24 cellular contexts compared by ENCODE assay signal in the genomic region with DNA sequence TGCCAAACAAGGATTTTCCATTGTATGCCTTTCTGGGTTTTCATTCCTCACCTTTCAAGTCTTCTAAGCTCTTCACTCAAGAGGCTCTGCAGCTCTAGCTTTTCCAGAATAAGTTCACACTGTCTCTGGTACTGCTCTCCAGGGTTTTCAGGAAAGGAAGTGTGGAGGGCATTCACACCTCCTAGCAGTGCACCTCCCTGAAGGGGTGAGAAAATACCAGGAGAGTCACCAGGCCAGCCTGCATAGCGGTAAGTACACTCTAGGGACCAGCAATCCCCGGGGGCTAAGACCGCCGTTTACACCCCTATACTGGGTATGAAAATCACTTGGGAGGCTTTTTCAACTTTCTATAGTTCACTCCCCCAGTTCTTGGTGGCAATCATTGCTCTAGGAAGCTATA.
DNase-seq lines count a peak whose midpoint lies in the region; ATAC-seq, FAIRE-seq and TF ChIP-seq lines count a peak whose summit lies in the region.
"Had no signal": no experiment of that assay in that cellular context is flagged by ENCODE, and none has a peak within 500 bp of the region (broad histone marks: within the 10 kb centered on the region; RNA-seq: fewer than 3 reads in every experiment).

No MANE protein-coding gene starts in this region.

- no peak for TF ChIP-seq RAD21 in K562 (CRISPR knock-in tag; conservative IDR thresholded peaks at IDR 0.05 in 1 of 2, IDR thresholded peaks at IDR 0.05 in 1 of 2)

- H3K4me3 ChIP-seq in Karpas-422 (ENCODE audit: low read length) (no peak overlapping the region), K562 (no peak overlapping the region), mesendoderm (ENCODE audit: low read length) (no peak overlapping the region)
- H3K4me3 ChIP-seq: BLaER1 had no signal

- WGBS in K562 (ENCODE audit: insufficient coverage, low coverage, missing lambda C conversion rate) = 91% methylated on average over 4 of the region's 4 CpGs
- no CpG with 5 or more reads among the region's 4 CpGs for WGBS in mesendoderm (ENCODE audit: extremely low coverage, insufficient coverage, low lambda C conversion rate)

- H2AFZ ChIP-seq in Karpas-422 (ENCODE audit: low read length) (no peak overlapping the region), K562 (ENCODE audit: low read depth, low read length) (no peak overlapping the region)

- no peak overlapping the region for H2AK5ac ChIP-seq in mesendoderm (ENCODE audit: low read length)

- TF ChIP-seq POLR2A in K562 (conservative IDR thresholded peaks at IDR 0.05) = no peak

- peaks cover 38% of the 10 kb centered on the region for H3K4me1 ChIP-seq in Karpas-422 (ENCODE audit: low read length)
- H3K4me1 ChIP-seq in K562 (replicated peaks in 1 of 2; ENCODE audit: control insufficient read depth in 2 of 2, insufficient read depth in 2 of 2, low read length in 2 of 2) = peaks cover 0 to 8% of the 10 kb centered on the region in 2 experiments; a peak in 2 of 5 replicates
- H3K4me1 ChIP-seq in mesendoderm (ENCODE audit: control insufficient read depth, low read depth, low read length) = peaks cover 5% of the 10 kb centered on the region
- H3K4me1 ChIP-seq: BE2C, BLaER1 had no signal

- no peak overlapping the region for H2BK15ac ChIP-seq in mesendoderm (replicated peaks; ENCODE audit: low read depth)

- H3K56ac ChIP-seq in mesendoderm (ENCODE audit: low read length) = no peak overlapping the region

- H3K79me2 ChIP-seq in Karpas-422 (ENCODE audit: low read length) = peaks cover 4% of the 10 kb centered on the region; the same call in 1 of the 2 replicates
- H3K79me2 ChIP-seq in K562 (ENCODE audit: control insufficient read depth, insufficient read depth, low read length) = no peaks in the 10 kb centered on the region
- no peaks in the 10 kb centered on the region for H3K79me2 ChIP-seq in mesendoderm (ENCODE audit: control insufficient read depth, insufficient read depth, low read length)

- no TSS peak for BruUV-seq in K562 (replicated peaks; lab: Mats Ljungman, UMichigan)

- CTCF ChIA-PET in K562 (lab: Yijun Ruan, JAX; ENCODE audit: low intra/inter-chr PET ratio) = no interaction called here

- intact Hi-C loops in K562 (cut with micrococcal nuclease) = no loop called here

- DNase-seq in Karpas-422 (peak; percentile 51), K562 (ENCODE audit: extremely low read depth in 1 of 4, low spot score in 3 of 4) (no peak), mesendoderm (peak; percentile 82), GM10266 (ENCODE audit: extremely low spot score) (no peak)
- DNase-seq in NK-92 treated with Interleukin-12 subunit alpha and Interleukin-12 subunit beta, amount 100 ng/mL, for 24 hours (lab: John Stamatoyannopoulos, UW) = no peak
- DNase-seq: 8988T; ACHN; BE2C; C1 segment of cervical spinal cord; CD4-positive, alpha-beta memory T cell; CD4-positive, CD25-positive, alpha-beta regulatory T cell; CD8-positive, alpha-beta memory T cell; COR-L47; DMS 273 treated with DMSO at 0.1 percent for 48 hours; DMS153; DMS53; DMS79; DND-41; EL; GDM1 had no signal

- no peak for TF ChIP-seq EP300 in K562 (IDR thresholded peaks at IDR 0.05; ENCODE audit: low read length)

- no peaks in the 10 kb centered on the region for H4K20me1 ChIP-seq in Karpas-422 (ENCODE audit: insufficient read depth, low read depth, low read length)
- H4K20me1 ChIP-seq in K562 (replicated peaks; ENCODE audit: control insufficient read depth, insufficient read depth, low read length) = no peaks in the 10 kb centered on the region
- H4K20me1 ChIP-seq: BLaER1 had no signal

- FAIRE-seq in K562 (lab: Jason Lieb, UNC) = no peak
- FAIRE-seq: A204.1, GM19239 had no signal

- no peaks in the 10 kb centered on the region for H3K79me1 ChIP-seq in mesendoderm (ENCODE audit: low read length)

- H3K9me3 ChIP-seq in Karpas-422 (ENCODE audit: low read length) (no peaks in the 10 kb centered on the region), K562 (replicated peaks; ENCODE audit: control insufficient read depth, insufficient read depth, low read depth, low read length) (no peaks in the 10 kb centered on the region)
- H3K9me3 ChIP-seq: BE2C had no signal

- no peaks in the 10 kb centered on the region for H3K9me1 ChIP-seq in K562 (ENCODE audit: control insufficient read depth, insufficient read depth, low read length)

- H3K4ac ChIP-seq in mesendoderm (ENCODE audit: low read depth, low read length) = no peak overlapping the region

- no peak overlapping the region for H3K23ac ChIP-seq in mesendoderm (ENCODE audit: low read length)

- POLR2A ChIA-PET in K562 (lab: Yijun Ruan, JAX) = interaction anchor here (1.6 kb wide), 1 partner anchor 9 kb away, joined by 6 read pairs; no protein-coding TSS in a partner anchor

- H3K27ac ChIP-seq in Karpas-422 (ENCODE audit: low read length) (no peak overlapping the region), K562 (ENCODE audit: extremely low read depth, low read depth, low read length) (no peak overlapping the region; the same call in 2 of the 3 replicates), mesendoderm (ENCODE audit: low read depth, low read length) (no peak overlapping the region)
- H3K27ac ChIP-seq: BLaER1 had no signal

- H3K9me2 ChIP-seq in Karpas-422 (replicated peaks; ENCODE audit: insufficient read depth, low read length) = no peaks in the 10 kb centered on the region

- ATAC-seq in K562 = peak; percentile 68
- no peak for ATAC-seq in HG03280 (IDR thresholded peaks at IDR 0.05; ENCODE audit: unreplicated experiment)

- in situ Hi-C loops in K562 (cut with MboI) = no loop called here

- H4K8ac ChIP-seq in mesendoderm (ENCODE audit: low read depth, low read length) = no peak overlapping the region

- no peak overlapping the region for H4K5ac ChIP-seq in mesendoderm (ENCODE audit: low read length)

- H3K4me2 ChIP-seq in Karpas-422 (ENCODE audit: low read depth, low read length, poor library complexity, severe bottlenecking) = peak overlapping the region; percentile 26
- 0 out of 2 replicates have a peak overlapping the region, but pooled peaks have one; percentile 6 for H3K4me2 ChIP-seq in K562 (ENCODE audit: insufficient read depth, low read length)
- H3K4me2 ChIP-seq in mesendoderm (ENCODE audit: low read length) = no peak overlapping the region
- H3K4me2 ChIP-seq: BLaER1 had no signal

- no peak overlapping the region for H2BK5ac ChIP-seq in mesendoderm (ENCODE audit: low read length)

- no peaks in the 10 kb centered on the region for H3K27me3 ChIP-seq in Karpas-422 (ENCODE audit: low read length)
- H3K27me3 ChIP-seq in K562 (ENCODE audit: control insufficient read depth in 2 of 2, insufficient read depth in 2 of 2, low read length in 2 of 2) = no peaks in the 10 kb centered on the region
- no peaks in the 10 kb centered on the region for H3K27me3 ChIP-seq in mesendoderm (ENCODE audit: insufficient read depth, low read length, poor library complexity)
- H3K27me3 ChIP-seq: BE2C, BLaER1 had no signal

- TF ChIP-seq CTCF in K562 (IDR thresholded peaks at IDR 0.05 in 2 of 3, conservative IDR thresholded peaks at IDR 0.05 in 1 of 3; ENCODE audit: insufficient read depth in 2 of 3, low read depth in 1 of 3, low read length in 3 of 3) (no peak), GM10266 (IDR thresholded peaks at IDR 0.05; ENCODE audit: control insufficient read depth, insufficient read depth, low read depth, missing control alignments) (no peak)

- H2BK120ac ChIP-seq in mesendoderm (ENCODE audit: low read depth, low read length) = no peak overlapping the region

- H3K9ac ChIP-seq in Karpas-422 (ENCODE audit: low read length) (no peak overlapping the region), K562 (ENCODE audit: insufficient read depth in 1 of 2, low read depth in 2 of 2, low read length in 2 of 2) (no peak overlapping the region), mesendoderm (ENCODE audit: low read length) (no peak overlapping the region)
- H3K9ac ChIP-seq: BLaER1 had no signal

- H3K18ac ChIP-seq in mesendoderm (ENCODE audit: low read length) = no peak overlapping the region

- peaks cover 7% of the 10 kb centered on the region; the same call in 1 of the 2 replicates for H3K36me3 ChIP-seq in Karpas-422 (ENCODE audit: insufficient read depth, low read length)
- peaks cover 26% of the 10 kb centered on the region; the same call in 2 of the 3 replicates for H3K36me3 ChIP-seq in K562 (ENCODE audit: control insufficient read depth, insufficient read depth, low read length)
- H3K36me3 ChIP-seq in mesendoderm (ENCODE audit: control insufficient read depth, insufficient read depth, low read length) = no peaks in the 10 kb centered on the region
- H3K36me3 ChIP-seq: BE2C had no signal

TF ChIP-seq in K562, 482 proteins besides CTCF, POLR2A, EP300 and RAD21 (continues in another document):
- TF ChIP-seq SRSF9 (IDR thresholded peaks at IDR 0.05; ENCODE audit: borderline replicate concordance, low read depth, low read length) = no peak
- TF ChIP-seq ZNF695 (CRISPR knock-in tag; IDR thresholded peaks at IDR 0.05) = no peak
- TF ChIP-seq ZKSCAN1 (IDR thresholded peaks at IDR 0.05; ENCODE audit: low read depth, low read length) = no peak
- TF ChIP-seq MAFK (IDR thresholded peaks at IDR 0.05; ENCODE audit: low read length) = no peak
- no peak for TF ChIP-seq ZNF384 (IDR thresholded peaks at IDR 0.05; ENCODE audit: low read depth, low read length)
- TF ChIP-seq ZNF224 (CRISPR knock-in tag; IDR thresholded peaks at IDR 0.05) = no peak
- TF ChIP-seq, protein P1, sequence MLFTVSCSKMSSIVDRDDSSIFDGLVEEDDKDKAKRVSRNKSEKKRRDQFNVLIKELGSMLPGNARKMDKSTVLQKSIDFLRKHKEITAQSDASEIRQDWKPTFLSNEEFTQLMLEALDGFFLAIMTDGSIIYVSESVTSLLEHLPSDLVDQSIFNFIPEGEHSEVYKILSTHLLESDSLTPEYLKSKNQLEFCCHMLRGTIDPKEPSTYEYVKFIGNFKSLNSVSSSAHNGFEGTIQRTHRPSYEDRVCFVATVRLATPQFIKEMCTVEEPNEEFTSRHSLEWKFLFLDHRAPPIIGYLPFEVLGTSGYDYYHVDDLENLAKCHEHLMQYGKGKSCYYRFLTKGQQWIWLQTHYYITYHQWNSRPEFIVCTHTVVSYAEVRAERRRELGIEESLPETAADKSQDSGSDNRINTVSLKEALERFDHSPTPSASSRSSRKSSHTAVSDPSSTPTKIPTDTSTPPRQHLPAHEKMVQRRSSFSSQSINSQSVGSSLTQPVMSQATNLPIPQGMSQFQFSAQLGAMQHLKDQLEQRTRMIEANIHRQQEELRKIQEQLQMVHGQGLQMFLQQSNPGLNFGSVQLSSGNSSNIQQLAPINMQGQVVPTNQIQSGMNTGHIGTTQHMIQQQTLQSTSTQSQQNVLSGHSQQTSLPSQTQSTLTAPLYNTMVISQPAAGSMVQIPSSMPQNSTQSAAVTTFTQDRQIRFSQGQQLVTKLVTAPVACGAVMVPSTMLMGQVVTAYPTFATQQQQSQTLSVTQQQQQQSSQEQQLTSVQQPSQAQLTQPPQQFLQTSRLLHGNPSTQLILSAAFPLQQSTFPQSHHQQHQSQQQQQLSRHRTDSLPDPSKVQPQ (CRISPR knock-in tag; IDR thresholded peaks at IDR 0.05; ENCODE audit: borderline replicate concordance) = no peak
- TF ChIP-seq ZNF3 (CRISPR knock-in tag; IDR thresholded peaks at IDR 0.05) = no peak
- TF ChIP-seq ZSCAN32 (CRISPR knock-in tag; IDR thresholded peaks at IDR 0.05) = no peak
- TF ChIP-seq ZBTB17 (CRISPR knock-in tag; IDR thresholded peaks at IDR 0.05) = no peak

Comparison
In these comparisons a context has a peak if more than half of its experiments do, and no peak if none do; other contexts are left out.
1. DNase-seq: peak in Karpas-422 (single experiment) and mesendoderm (single experiment); none in K562 (0 of 4), NK-92 treated with Interleukin-12 subunit alpha and Interleukin-12 subunit beta, amount 100 ng/mL, for 24 hours (single experiment) and GM10266 (single experiment).